Comparison of ENCODE assay signal across 1 cellular context in genomic region chr17:48194097-48194550, GRCh38.
TF ChIP-seq lines count a peak whose summit lies in the region.

No MANE protein-coding gene starts in this region.

TF ChIP-seq in GM23338, 12 proteins besides CTCF, POLR2A, EP300 and RAD21 (continued from another document):
- TF ChIP-seq EZH2 (IDR thresholded peaks at IDR 0.05; ENCODE audit: low read depth, unreplicated experiment) (no peak), STAT1 (IDR thresholded peaks at IDR 0.05; ENCODE audit: unreplicated experiment) (no peak), EZH2phosphoT487 (IDR thresholded peaks at IDR 0.05; ENCODE audit: unreplicated experiment) (no peak), CREB1 (CRISPR knock-in tag; IDR thresholded peaks at IDR 0.05; ENCODE audit: low read depth) (no peak), POLR2AphosphoS5 (IDR thresholded peaks at IDR 0.05; ENCODE audit: low read depth) (no peak), NANOG (IDR thresholded peaks at IDR 0.05; ENCODE audit: borderline replicate concordance) (no peak), ZNF331 (CRISPR knock-in tag; IDR thresholded peaks at IDR 0.05; ENCODE audit: low read depth) (no peak)
- TF ChIP-seq, protein P1, sequence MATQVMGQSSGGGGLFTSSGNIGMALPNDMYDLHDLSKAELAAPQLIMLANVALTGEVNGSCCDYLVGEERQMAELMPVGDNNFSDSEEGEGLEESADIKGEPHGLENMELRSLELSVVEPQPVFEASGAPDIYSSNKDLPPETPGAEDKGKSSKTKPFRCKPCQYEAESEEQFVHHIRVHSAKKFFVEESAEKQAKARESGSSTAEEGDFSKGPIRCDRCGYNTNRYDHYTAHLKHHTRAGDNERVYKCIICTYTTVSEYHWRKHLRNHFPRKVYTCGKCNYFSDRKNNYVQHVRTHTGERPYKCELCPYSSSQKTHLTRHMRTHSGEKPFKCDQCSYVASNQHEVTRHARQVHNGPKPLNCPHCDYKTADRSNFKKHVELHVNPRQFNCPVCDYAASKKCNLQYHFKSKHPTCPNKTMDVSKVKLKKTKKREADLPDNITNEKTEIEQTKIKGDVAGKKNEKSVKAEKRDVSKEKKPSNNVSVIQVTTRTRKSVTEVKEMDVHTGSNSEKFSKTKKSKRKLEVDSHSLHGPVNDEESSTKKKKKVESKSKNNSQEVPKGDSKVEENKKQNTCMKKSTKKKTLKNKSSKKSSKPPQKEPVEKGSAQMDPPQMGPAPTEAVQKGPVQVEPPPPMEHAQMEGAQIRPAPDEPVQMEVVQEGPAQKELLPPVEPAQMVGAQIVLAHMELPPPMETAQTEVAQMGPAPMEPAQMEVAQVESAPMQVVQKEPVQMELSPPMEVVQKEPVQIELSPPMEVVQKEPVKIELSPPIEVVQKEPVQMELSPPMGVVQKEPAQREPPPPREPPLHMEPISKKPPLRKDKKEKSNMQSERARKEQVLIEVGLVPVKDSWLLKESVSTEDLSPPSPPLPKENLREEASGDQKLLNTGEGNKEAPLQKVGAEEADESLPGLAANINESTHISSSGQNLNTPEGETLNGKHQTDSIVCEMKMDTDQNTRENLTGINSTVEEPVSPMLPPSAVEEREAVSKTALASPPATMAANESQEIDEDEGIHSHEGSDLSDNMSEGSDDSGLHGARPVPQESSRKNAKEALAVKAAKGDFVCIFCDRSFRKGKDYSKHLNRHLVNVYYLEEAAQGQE (IDR thresholded peaks at IDR 0.05; ENCODE audit: unreplicated experiment): no peak
TF ChIP-seq in GM23338: peak in this region for 0.
